Comparison of ENCODE assay signal across 32 cellular contexts in the genomic region with DNA sequence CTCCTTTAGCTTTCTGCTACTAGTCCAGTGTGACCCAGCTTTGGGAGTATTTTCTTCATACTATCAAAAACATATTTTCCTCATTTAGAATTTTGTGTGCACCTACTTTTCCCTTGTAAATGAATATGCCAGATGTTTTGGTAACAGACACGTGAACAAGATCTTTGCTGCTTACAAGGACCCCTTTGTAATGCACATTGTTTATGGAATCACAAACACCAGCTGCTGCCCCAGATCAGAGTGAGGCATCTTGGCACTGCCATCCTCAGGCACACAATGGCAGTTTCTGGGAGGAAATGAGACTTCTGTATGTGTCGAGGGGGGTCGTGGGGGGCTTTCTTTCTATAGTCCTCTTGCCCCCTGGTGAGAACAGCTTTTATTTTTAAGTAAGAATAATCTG.
DNase-seq lines count a peak whose midpoint lies in the region; TF ChIP-seq lines count a peak whose summit lies in the region.
"Had no signal": no experiment of that assay in that cellular context is flagged by ENCODE, and none has a peak within 500 bp of the region (broad histone marks: within the 10 kb centered on the region; RNA-seq: fewer than 3 reads in every experiment).

No MANE protein-coding gene starts in this region.

- intact Hi-C loops in ovary (cut with DNase I): no loop called here

- no peaks in the 10 kb centered on the region for H3K9me3 ChIP-seq in ovary
- H3K9me3 ChIP-seq: ascending aorta, BLaER1, HAP-1, pancreas, right lobe of liver, spleen, tibial artery, vagina had no signal

- no peak for TF ChIP-seq POLR2A in ovary (IDR thresholded peaks at IDR 0.05)

- no peak for TF ChIP-seq CTCF in ovary (IDR thresholded peaks at IDR 0.05)

- H3K4me3 ChIP-seq in ovary: no peak overlapping the region
- H3K4me3 ChIP-seq: ascending aorta, BLaER1, cardiac muscle cell, coronary artery, HAP-1, pancreas, right lobe of liver, spleen, tibial artery, vagina had no signal

- H3K27ac ChIP-seq in caudate nucleus (ENCODE audit: low read depth, low read length) (peak overlapping the region; percentile 97), ovary (no peak overlapping the region)
- H3K27ac ChIP-seq: ascending aorta, BLaER1, cardiac muscle cell, coronary artery, HL-60, pancreas, right lobe of liver, spleen, tibial artery, vagina had no signal

- H3K36me3 ChIP-seq in ovary: no peaks in the 10 kb centered on the region
- H3K36me3 ChIP-seq: HAP-1 had no signal

- WGBS in ovary, 3 donors: 78 to 83% (median 82%) methylated on average over 3 of the region's 3 CpGs

- H3K27me3 ChIP-seq in ovary: no peaks in the 10 kb centered on the region
- H3K27me3 ChIP-seq: ascending aorta, BLaER1, cardiac muscle cell, pancreas, right lobe of liver, spleen, tibial artery, vagina had no signal

- peaks cover under 1% of the 10 kb centered on the region for H3K4me1 ChIP-seq in ovary (ENCODE audit: insufficient read depth)
- H3K4me1 ChIP-seq: HAP-1 had no signal

- TF ChIP-seq EP300 in ovary (IDR thresholded peaks at IDR 0.05): no peak

- DNase-seq in NCI-H1694 treated with DMSO at 0.1 percent for 48 hours (lab: John Stamatoyannopoulos, UW) (peak; percentile 57), caudate nucleus (lab: John Stamatoyannopoulos, UW) (peak in 51 of 61 donors; percentile 11 to 87 (median 58)), inferior parietal cortex (ENCODE audit: extremely low spot score) (peak; percentile 79), superior temporal gyrus (ENCODE audit: extremely low spot score) (peak; percentile 94), DMS79 (lab: John Stamatoyannopoulos, UW) (no peak), ovary (no peak), H4 (ENCODE audit: low spot score) (no peak)
- DNase-seq: activated CD4-positive, alpha-beta T cell treated with anti-CD3 and anti-CD28 coated beads, Interleukin-2, amount 10 ng/mL, durations not matched to agents 24 days and 14 days; activated effector memory CD4-positive, alpha-beta T cell treated with Interleukin-2 at 50 U/mL for 16 hours; activated T-cell treated with anti-CD3 and anti-CD28 coated beads, Interleukin-2, amount 50 U/mL, for 1 hour; DMS53; endodermal cell; foreskin fibroblast; KBM-7; left colon; NCI-H1105; NCI-H2029 treated with DMSO at 0.1 percent for 48 hours; nephron progenitor cell; NK-92 treated with Interleukin-12 subunit alpha and Interleukin-12 subunit beta, amount 100 ng/mL, for 24 hours; pancreas; right lobe of liver; spleen; stimulated activated naive CD8-positive, alpha-beta T cell treated with anti-CD3 and anti-CD28 coated beads, Interleukin-15, amount 100 ng/mL, for 72 hours; T-helper 1 cell; tibial artery had no signal

Comparison
In these comparisons a context has a peak if more than half of its experiments do, and no peak if none do; other contexts are left out.
1. DNase-seq: peak in NCI-H1694 treated with DMSO at 0.1 percent for 48 hours (single experiment), caudate nucleus (51 of 61), inferior parietal cortex (single experiment) and superior temporal gyrus (single experiment); none in DMS79 (single experiment), ovary (0 of 5) and H4 (single experiment).